Comparison of ENCODE assay signal across 1 cellular context in the genomic region with DNA sequence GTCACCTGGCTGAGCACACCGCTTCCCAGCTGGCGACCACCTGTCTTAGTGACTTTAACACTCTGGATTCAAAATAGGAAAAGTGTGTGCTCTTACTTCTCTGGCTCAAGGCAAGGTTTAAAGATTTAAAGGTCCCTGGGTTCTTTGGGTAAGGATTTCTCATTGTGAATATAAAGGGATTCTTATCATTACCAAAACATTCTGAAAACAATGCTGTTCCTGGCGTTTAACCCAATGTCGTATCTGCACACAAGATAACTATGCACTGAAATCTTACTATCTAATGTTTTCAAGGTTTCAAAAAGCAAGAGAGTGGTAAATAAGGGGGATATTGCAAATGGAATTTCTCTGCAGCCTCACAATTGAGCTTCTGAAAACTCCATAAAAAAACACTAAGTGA.
TF ChIP-seq lines count a peak whose summit lies in the region.

No MANE protein-coding gene starts in this region.

TF ChIP-seq in endothelial cell of umbilical vein, 7 proteins besides CTCF, POLR2A, EP300 and RAD21 (continued from another document):
- TF ChIP-seq GATA2 (IDR thresholded peaks at IDR 0.05; ENCODE audit: insufficient read depth, insufficient read length, low read depth, low read length): no peak
- TF ChIP-seq EZH2 (IDR thresholded peaks at IDR 0.05; ENCODE audit: borderline replicate concordance, low read depth, low read length, severe bottlenecking): no peak
- TF ChIP-seq POLR2AphosphoS5 (IDR thresholded peaks at IDR 0.05; ENCODE audit: insufficient read depth, low read depth, low read length): no peak
- TF ChIP-seq MYC (IDR thresholded peaks at IDR 0.05; ENCODE audit: low read depth, low read length): no peak
- TF ChIP-seq, protein P1, sequence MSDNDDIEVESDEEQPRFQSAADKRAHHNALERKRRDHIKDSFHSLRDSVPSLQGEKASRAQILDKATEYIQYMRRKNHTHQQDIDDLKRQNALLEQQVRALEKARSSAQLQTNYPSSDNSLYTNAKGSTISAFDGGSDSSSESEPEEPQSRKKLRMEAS (IDR thresholded peaks at IDR 0.05; ENCODE audit: insufficient read depth, insufficient read length): no peak
- no peak for TF ChIP-seq JUN (IDR thresholded peaks at IDR 0.05; ENCODE audit: borderline replicate concordance, insufficient read depth, insufficient read length, low read depth)
